22 cellular contexts compared by ENCODE assay signal in genomic region chr2:59622599-59623308, GRCh38.
DNase-seq lines count a peak whose midpoint lies in the region; ATAC-seq and TF ChIP-seq lines count a peak whose summit lies in the region.
"Had no signal": no experiment of that assay in that cellular context is flagged by ENCODE, and none has a peak within 500 bp of the region (broad histone marks: within the 10 kb centered on the region; RNA-seq: fewer than 3 reads in every experiment).

No MANE protein-coding gene starts in this region.

- H3K4me3 ChIP-seq in LNCaP clone FGC (ENCODE audit: low read depth, low read length): no peak overlapping the region
- H3K4me3 ChIP-seq: SK-N-MC had no signal

- intact Hi-C loops in activated B cell treated with CpG ODN at 0.5 μM for 24 hours (cut with micrococcal nuclease): no loop called here

- no peaks in the 10 kb centered on the region for H3K36me3 Mint-ChIP-seq in activated B cell treated with CpG ODN at 0.5 μM for 24 hours (ENCODE audit: low read depth)
- H3K36me3 Mint-ChIP-seq: CD8-positive, alpha-beta T cell had no signal

- H3K27me3 Mint-ChIP-seq in activated B cell treated with CpG ODN at 0.5 μM for 24 hours: no peaks in the 10 kb centered on the region

- no peak for ATAC-seq in activated B cell treated with CpG ODN at 0.5 μM for 24 hours (ENCODE audit: low read depth)
- no peak for ATAC-seq in GM19395 (IDR thresholded peaks at IDR 0.05; ENCODE audit: unreplicated experiment)
- ATAC-seq: CD8-positive, alpha-beta T cell had no signal

- no peak for TF ChIP-seq CTCF in LNCaP clone FGC (IDR thresholded peaks at IDR 0.05; ENCODE audit: control insufficient read depth, extremely low read depth, insufficient read depth)
- no peak for TF ChIP-seq CTCF in activated B cell treated with CpG ODN at 0.5 μM for 24 hours (IDR thresholded peaks at IDR 0.05)
- TF ChIP-seq CTCF in GM13977 (IDR thresholded peaks at IDR 0.05; ENCODE audit: extremely low read depth, insufficient read depth, missing control alignments): no peak

- no peak overlapping the region for H3K27ac Mint-ChIP-seq in activated B cell treated with CpG ODN at 0.5 μM for 24 hours
- H3K27ac Mint-ChIP-seq: CD8-positive, alpha-beta T cell; T-helper 1 cell treated with Interleukin-12 subunit alpha and Interleukin-12 subunit beta and Interleukin-4 antibody, amounts not matched to agents 30 μg/mL and 1 μg/mL, for 36 hours had no signal

- DNase-seq in NOMO-1 treated with DMSO at 0.1 percent for 48 hours (lab: John Stamatoyannopoulos, UW; ENCODE audit: unreplicated experiment): peak; percentile 12
- no peak for DNase-seq in NOMO-1 treated with dmso at 0.1 percent for 144 hours (lab: John Stamatoyannopoulos, UW; ENCODE audit: unreplicated experiment)
- peak; percentile 1 for DNase-seq in LNCaP clone FGC (ENCODE audit: low read depth)
- no peak for DNase-seq in activated B cell treated with CpG ODN at 0.5 μM for 24 hours
- no peak for DNase-seq in superior temporal gyrus (ENCODE audit: extremely low spot score)
- DNase-seq in GM13977 (ENCODE audit: low spot score): no peak
- DNase-seq: Caco-2; CD8-positive, alpha-beta T cell; DMS79 treated with DMSO at 0.1 percent for 48 hours; IMR-90; KG1; MV-4-11; NCI-H1105 treated with DMSO at 0.1 percent for 48 hours; NCI-H146; NCI-H1930; NCI-H446 treated with DMSO at 0.1 percent for 48 hours; NCI-H526 treated with DMSO at 0.1 percent for 48 hours; SIG-M5; SW 1271 had no signal

- POLR2A ChIA-PET in activated B cell treated with CpG ODN at 0.5 μM for 24 hours (lab: Charles Lee): no interaction called here

- in situ Hi-C loops in GM13977 (cut with MboI; ENCODE audit: low pct_unique_long_range_greater_than_20kb, low sequenced_read_pairs, unreplicated experiment): no loop called here

- peak overlapping the region; percentile 24 for H3K4me3 Mint-ChIP-seq in activated B cell treated with CpG ODN at 0.5 μM for 24 hours
- H3K4me3 Mint-ChIP-seq: CD8-positive, alpha-beta T cell; T-helper 1 cell treated with Interleukin-12 subunit alpha and Interleukin-12 subunit beta and Interleukin-4 antibody, amounts not matched to agents 30 μg/mL and 1 μg/mL, for 36 hours had no signal

- CTCF ChIA-PET in activated B cell treated with CpG ODN at 0.5 μM for 24 hours (lab: Charles Lee): no interaction called here

- H3K9me3 Mint-ChIP-seq in activated B cell treated with CpG ODN at 0.5 μM for 24 hours: no peaks in the 10 kb centered on the region
- H3K9me3 Mint-ChIP-seq: T-helper 1 cell treated with Interleukin-12 subunit alpha and Interleukin-12 subunit beta and Interleukin-4 antibody, amounts not matched to agents 30 μg/mL and 1 μg/mL, for 36 hours had no signal

- peaks cover 35% of the 10 kb centered on the region for H3K4me1 Mint-ChIP-seq in activated B cell treated with CpG ODN at 0.5 μM for 24 hours

Comparison
In these comparisons a context has a peak if more than half of its experiments do, and no peak if none do; other contexts are left out.
1. DNase-seq: peak in NOMO-1 treated with DMSO at 0.1 percent for 48 hours (single experiment) and LNCaP clone FGC (single experiment); none in NOMO-1 treated with dmso at 0.1 percent for 144 hours (single experiment), activated B cell treated with CpG ODN at 0.5 μM for 24 hours (single experiment), superior temporal gyrus (single experiment) and GM13977 (single experiment).